In the genomic region with DNA sequence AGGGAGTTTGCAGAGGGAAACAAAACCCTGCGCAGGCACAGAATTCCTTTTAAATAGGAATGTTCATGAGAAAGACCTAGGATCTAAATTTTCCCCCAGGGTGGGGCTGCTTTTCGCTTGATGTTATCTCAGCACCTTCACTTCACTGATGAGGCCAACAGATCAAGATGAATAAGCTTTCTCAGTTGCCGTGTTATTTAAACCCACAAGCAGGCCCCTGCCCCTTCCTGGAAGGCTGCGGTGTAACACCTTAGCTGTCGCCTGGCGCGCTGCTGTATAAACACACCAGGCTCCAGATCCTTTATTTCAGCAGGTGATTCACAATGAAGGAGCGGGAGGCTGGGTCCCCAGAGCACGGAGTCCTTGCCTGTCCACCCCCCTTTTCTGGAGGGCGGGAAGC, we compare ENCODE assay signal across 8 cellular contexts.
A peak's percentile ranks its signal among the peaks of the same experiment; 100 is the strongest.
DNase-seq lines count a peak whose midpoint lies in the region; ATAC-seq, FAIRE-seq and TF ChIP-seq lines count a peak whose summit lies in the region.

No MANE protein-coding gene starts in this region.

- intact Hi-C loops in GM12878 (cut with micrococcal nuclease; ENCODE audit: unreplicated experiment) = no loop called here

- CTCF ChIA-PET in GM12878 (lab: Yijun Ruan, JAX) = interaction anchor here (1.4 kb wide), 1 partner anchor 30 kb away, joined by 3 read pairs; no protein-coding TSS in a partner anchor

- no peak overlapping the region for H3K9ac ChIP-seq in GM12878 (ENCODE audit: control insufficient read depth, insufficient read depth, low read length)

- in situ Hi-C loops in GM12878 (cut with MboI) = no loop called here

- H3K27me3 ChIP-seq in GM12878 (replicated peaks in 1 of 2; ENCODE audit: control insufficient read depth in 2 of 2, insufficient read depth in 2 of 2, low read length in 1 of 2) = peaks cover 2 to 5% of the 10 kb centered on the region in 2 experiments; a peak in 2 of 4 replicates

- no peak overlapping the region for H2AFZ ChIP-seq in GM12878 (ENCODE audit: control insufficient read depth, low read depth, low read length)

- no peaks in the 10 kb centered on the region for H3K4me1 ChIP-seq in GM12878 (ENCODE audit: control insufficient read depth, insufficient read depth, low read length)

- peak; percentile 86 for DNase-seq in NCI-H1105 treated with DMSO at 0.1 percent for 48 hours (lab: John Stamatoyannopoulos, UW)
- peak; percentile 52 for DNase-seq in activated CD4-positive, alpha-beta T cell treated with anti-CD3 and anti-CD28 coated beads for 1 hour
- no peak for DNase-seq in GM12878 (ENCODE audit: low read depth, low spot score)
- peak; percentile 55 to 82 (median 56) for DNase-seq in stimulated activated CD4-positive, alpha-beta T cell treated with anti-CD3 and anti-CD28 coated beads, TNF-alpha, amount 100 ng/mL, for 48 hours (ENCODE audit: low read depth in 3 of 3)
- no peak for DNase-seq in AG08396 (ENCODE audit: low spot score)
- no peak for DNase-seq in glomerular visceral epithelial cell (ENCODE audit: extremely low spot score)
- no peak for DNase-seq in RPMI8226

- no peaks in the 10 kb centered on the region for H3K9me3 ChIP-seq in GM12878 (replicated peaks; ENCODE audit: control insufficient read depth, insufficient read depth, low read length)

- SMC1A ChIA-PET in GM12878 (lab: Charles Lee; ENCODE audit: uncharacterized antibody, unreplicated experiment) = no interaction called here

- no peak overlapping the region for H3K4me3 ChIP-seq in GM12878

- WGBS in GM12878 (ENCODE audit: insufficient coverage, insufficient replicate concordance, low lambda C conversion rate, missing lambda C conversion rate) = 12% methylated on average over 10 of the region's 10 CpGs

- H3K79me2 ChIP-seq in GM12878 (ENCODE audit: control insufficient read depth, insufficient read depth, low read length) = no peaks in the 10 kb centered on the region

- H3K27ac ChIP-seq in GM12878 (ENCODE audit: control insufficient read depth, insufficient read depth) = no peak overlapping the region

- POLR2A ChIA-PET in GM12878 (lab: Charles Lee) = no interaction called here

- no peak for TF ChIP-seq CTCF in GM12878 (IDR thresholded peaks at IDR 0.05 in 2 of 3, conservative IDR thresholded peaks at IDR 0.05 in 1 of 3; ENCODE audit: control insufficient read depth in 2 of 3, extremely low read depth in 1 of 3, insufficient read depth in 1 of 3, low read depth in 3 of 3, low read length in 3 of 3)

- TF ChIP-seq EP300 in GM12878 (IDR thresholded peaks at IDR 0.05; ENCODE audit: borderline replicate concordance in 1 of 2, control insufficient read depth in 1 of 2, low read depth in 2 of 2, low read length in 2 of 2) = no peak

- TF ChIP-seq POLR2A in GM12878 (IDR thresholded peaks at IDR 0.05; ENCODE audit: low read depth, low read length) = no peak

- no peaks in the 10 kb centered on the region for H4K20me1 ChIP-seq in GM12878 (ENCODE audit: control insufficient read depth, insufficient read depth)

- ATAC-seq in GM12878 = peak; percentile 23; the same call in 1 of the 3 replicates
- ATAC-seq in HG03039 (IDR thresholded peaks at IDR 0.05; ENCODE audit: unreplicated experiment) = no peak

- BruUV-seq in GM12878 (replicated peaks; lab: Mats Ljungman, UMichigan) = no TSS peak

- TF ChIP-seq RAD21 in GM12878 (IDR thresholded peaks at IDR 0.05; ENCODE audit: insufficient read depth, low read depth, low read length) = no peak

- no peak for FAIRE-seq in GM12878 (lab: Jason Lieb, UNC)

- H3K36me3 ChIP-seq in GM12878 (ENCODE audit: control insufficient read depth in 2 of 2, insufficient read depth in 2 of 2, low read length in 1 of 2) = no peaks in the 10 kb centered on the region

- no peak overlapping the region for H3K4me2 ChIP-seq in GM12878 (ENCODE audit: control insufficient read depth, insufficient read depth)

- RAD21 ChIA-PET in GM12878 (lab: Charles Lee; ENCODE audit: unreplicated experiment) = no interaction called here

TF ChIP-seq in GM12878, 131 proteins besides CTCF, POLR2A, EP300 and RAD21 (continues in another document):
- TF ChIP-seq, protein P1, sequence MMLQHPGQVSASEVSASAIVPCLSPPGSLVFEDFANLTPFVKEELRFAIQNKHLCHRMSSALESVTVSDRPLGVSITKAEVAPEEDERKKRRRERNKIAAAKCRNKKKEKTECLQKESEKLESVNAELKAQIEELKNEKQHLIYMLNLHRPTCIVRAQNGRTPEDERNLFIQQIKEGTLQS (IDR thresholded peaks at IDR 0.05; ENCODE audit: borderline replicate concordance, extremely low read depth, low read depth, low read length) = no peak
- TF ChIP-seq, protein P2, sequence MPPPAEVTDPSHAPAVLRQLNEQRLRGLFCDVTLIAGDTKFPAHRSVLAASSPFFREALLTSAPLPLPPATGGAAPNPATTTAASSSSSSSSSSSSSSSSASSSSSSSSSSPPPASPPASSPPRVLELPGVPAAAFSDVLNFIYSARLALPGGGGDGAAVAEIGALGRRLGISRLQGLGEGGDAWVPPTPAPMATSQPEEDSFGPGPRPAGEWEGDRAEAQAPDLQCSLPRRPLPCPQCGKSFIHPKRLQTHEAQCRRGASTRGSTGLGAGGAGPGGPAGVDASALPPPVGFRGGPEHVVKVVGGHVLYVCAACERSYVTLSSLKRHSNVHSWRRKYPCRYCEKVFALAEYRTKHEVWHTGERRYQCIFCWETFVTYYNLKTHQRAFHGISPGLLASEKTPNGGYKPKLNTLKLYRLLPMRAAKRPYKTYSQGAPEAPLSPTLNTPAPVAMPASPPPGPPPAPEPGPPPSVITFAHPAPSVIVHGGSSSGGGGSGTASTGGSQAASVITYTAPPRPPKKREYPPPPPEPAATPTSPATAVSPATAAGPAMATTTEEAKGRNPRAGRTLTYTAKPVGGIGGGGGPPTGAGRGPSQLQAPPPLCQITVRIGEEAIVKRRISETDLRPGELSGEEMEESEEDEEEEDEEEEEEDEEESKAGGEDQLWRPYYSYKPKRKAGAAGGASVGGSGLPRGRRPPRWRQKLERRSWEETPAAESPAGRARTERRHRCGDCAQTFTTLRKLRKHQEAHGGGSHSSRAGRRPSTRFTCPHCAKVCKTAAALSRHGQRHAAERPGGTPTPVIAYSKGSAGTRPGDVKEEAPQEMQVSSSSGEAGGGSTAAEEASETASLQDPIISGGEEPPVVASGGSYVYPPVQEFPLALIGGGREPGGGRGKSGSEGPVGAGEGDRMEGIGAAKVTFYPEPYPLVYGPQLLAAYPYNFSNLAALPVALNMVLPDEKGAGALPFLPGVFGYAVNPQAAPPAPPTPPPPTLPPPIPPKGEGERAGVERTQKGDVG (CRISPR knock-in tag; IDR thresholded peaks at IDR 0.05) = no peak
- TF ChIP-seq SUZ12 (IDR thresholded peaks at IDR 0.05; ENCODE audit: unreplicated experiment) (no peak), CHD4 (IDR thresholded peaks at IDR 0.05) (no peak), STAT1 (conservative IDR thresholded peaks at IDR 0.05) (no peak), NBN (IDR thresholded peaks at IDR 0.05) (no peak)
- TF ChIP-seq, protein P3, sequence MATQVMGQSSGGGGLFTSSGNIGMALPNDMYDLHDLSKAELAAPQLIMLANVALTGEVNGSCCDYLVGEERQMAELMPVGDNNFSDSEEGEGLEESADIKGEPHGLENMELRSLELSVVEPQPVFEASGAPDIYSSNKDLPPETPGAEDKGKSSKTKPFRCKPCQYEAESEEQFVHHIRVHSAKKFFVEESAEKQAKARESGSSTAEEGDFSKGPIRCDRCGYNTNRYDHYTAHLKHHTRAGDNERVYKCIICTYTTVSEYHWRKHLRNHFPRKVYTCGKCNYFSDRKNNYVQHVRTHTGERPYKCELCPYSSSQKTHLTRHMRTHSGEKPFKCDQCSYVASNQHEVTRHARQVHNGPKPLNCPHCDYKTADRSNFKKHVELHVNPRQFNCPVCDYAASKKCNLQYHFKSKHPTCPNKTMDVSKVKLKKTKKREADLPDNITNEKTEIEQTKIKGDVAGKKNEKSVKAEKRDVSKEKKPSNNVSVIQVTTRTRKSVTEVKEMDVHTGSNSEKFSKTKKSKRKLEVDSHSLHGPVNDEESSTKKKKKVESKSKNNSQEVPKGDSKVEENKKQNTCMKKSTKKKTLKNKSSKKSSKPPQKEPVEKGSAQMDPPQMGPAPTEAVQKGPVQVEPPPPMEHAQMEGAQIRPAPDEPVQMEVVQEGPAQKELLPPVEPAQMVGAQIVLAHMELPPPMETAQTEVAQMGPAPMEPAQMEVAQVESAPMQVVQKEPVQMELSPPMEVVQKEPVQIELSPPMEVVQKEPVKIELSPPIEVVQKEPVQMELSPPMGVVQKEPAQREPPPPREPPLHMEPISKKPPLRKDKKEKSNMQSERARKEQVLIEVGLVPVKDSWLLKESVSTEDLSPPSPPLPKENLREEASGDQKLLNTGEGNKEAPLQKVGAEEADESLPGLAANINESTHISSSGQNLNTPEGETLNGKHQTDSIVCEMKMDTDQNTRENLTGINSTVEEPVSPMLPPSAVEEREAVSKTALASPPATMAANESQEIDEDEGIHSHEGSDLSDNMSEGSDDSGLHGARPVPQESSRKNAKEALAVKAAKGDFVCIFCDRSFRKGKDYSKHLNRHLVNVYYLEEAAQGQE (IDR thresholded peaks at IDR 0.05; ENCODE audit: low read depth, low read length) = no peak
- TF ChIP-seq, protein P4, sequence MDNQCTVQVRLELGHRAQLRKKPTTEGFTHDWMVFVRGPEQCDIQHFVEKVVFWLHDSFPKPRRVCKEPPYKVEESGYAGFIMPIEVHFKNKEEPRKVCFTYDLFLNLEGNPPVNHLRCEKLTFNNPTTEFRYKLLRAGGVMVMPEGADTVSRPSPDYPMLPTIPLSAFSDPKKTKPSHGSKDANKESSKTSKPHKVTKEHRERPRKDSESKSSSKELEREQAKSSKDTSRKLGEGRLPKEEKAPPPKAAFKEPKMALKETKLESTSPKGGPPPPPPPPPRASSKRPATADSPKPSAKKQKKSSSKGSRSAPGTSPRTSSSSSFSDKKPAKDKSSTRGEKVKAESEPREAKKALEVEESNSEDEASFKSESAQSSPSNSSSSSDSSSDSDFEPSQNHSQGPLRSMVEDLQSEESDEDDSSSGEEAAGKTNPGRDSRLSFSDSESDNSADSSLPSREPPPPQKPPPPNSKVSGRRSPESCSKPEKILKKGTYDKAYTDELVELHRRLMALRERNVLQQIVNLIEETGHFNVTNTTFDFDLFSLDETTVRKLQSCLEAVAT (IDR thresholded peaks at IDR 0.05) = no peak
- TF ChIP-seq, protein P5, sequence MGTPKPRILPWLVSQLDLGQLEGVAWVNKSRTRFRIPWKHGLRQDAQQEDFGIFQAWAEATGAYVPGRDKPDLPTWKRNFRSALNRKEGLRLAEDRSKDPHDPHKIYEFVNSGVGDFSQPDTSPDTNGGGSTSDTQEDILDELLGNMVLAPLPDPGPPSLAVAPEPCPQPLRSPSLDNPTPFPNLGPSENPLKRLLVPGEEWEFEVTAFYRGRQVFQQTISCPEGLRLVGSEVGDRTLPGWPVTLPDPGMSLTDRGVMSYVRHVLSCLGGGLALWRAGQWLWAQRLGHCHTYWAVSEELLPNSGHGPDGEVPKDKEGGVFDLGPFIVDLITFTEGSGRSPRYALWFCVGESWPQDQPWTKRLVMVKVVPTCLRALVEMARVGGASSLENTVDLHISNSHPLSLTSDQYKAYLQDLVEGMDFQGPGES (IDR thresholded peaks at IDR 0.05) = no peak

Comparison
In these comparisons a context has a peak if more than half of its experiments do, and no peak if none do; other contexts are left out.
1. DNase-seq: peak in NCI-H1105 treated with DMSO at 0.1 percent for 48 hours (single experiment), activated CD4-positive, alpha-beta T cell treated with anti-CD3 and anti-CD28 coated beads for 1 hour (single experiment) and stimulated activated CD4-positive, alpha-beta T cell treated with anti-CD3 and anti-CD28 coated beads, TNF-alpha, amount 100 ng/mL, for 48 hours (3 of 3); none in GM12878 (single experiment), AG08396 (single experiment), glomerular visceral epithelial cell (single experiment) and RPMI8226 (single experiment).